Comparison of ENCODE assay signal across 8 cellular contexts in genomic region chr5:181187500-181188213, GRCh38. TPM values are rescaled to one million over a fixed set of nuclear protein-coding genes. Genes with fewer than 3 reads are reported as not detected.
A peak's percentile ranks its signal among the peaks of the same experiment; 100 is the strongest.
DNase-seq lines count a peak whose midpoint lies in the region; ATAC-seq, FAIRE-seq and TF ChIP-seq lines count a peak whose summit lies in the region.

No MANE protein-coding gene starts in this region.

- no peak overlapping the region for H2BK5ac ChIP-seq in H1 (ENCODE audit: low read depth, low read length)

- CTCF ChIA-PET in H1 (lab: Charles Lee; ENCODE audit: partially characterized antibody) = interaction anchor here (0.6 to 12.3 kb wide), 6 partner anchors 11 to 29 kb away, joined by 3 to 197 read pairs (median 10); partner anchors contain the start of gene TRIM7

- WGBS in H1 (ENCODE audit: extremely low coverage in 1 of 2, insufficient coverage in 1 of 2, insufficient read length in 1 of 2, insufficient replicate concordance in 2 of 2, low coverage in 1 of 2, low lambda C conversion rate in 2 of 2, missing lambda C conversion rate in 1 of 2), 2 experiments = 2% methylated on average over 35 of the region's 37 CpGs; no CpG with 5 or more reads in 1 of the 2 experiments

- peaks cover 33% of the 10 kb centered on the region for H3K4me1 Mint-ChIP-seq in T-helper 2 cell treated with Interferon-gamma antibody and Interleukin-4, amounts not matched to agents 5 μg/mL and 100 μg/mL, for 36 hours (ENCODE audit: low read depth)

- no peak overlapping the region for H2BK120ac ChIP-seq in H1 (replicated peaks; ENCODE audit: low read depth, low read length)

- no peak overlapping the region for H3K23ac ChIP-seq in H1 (ENCODE audit: insufficient read length)

- H3K27ac ChIP-seq in H1 (ENCODE audit: low read depth, low read length) = no peak overlapping the region
- no peak overlapping the region for H3K27ac ChIP-seq in mucosa of rectum (ENCODE audit: low read depth in 2 of 2, low read length in 2 of 2)

- peak overlapping the region; percentile 69 to 96 for H3K4me2 ChIP-seq in H1 (ENCODE audit: insufficient read depth in 1 of 2, low read depth in 2 of 2, low read length in 2 of 2)

- no peak overlapping the region for H3K14ac ChIP-seq in H1 (ENCODE audit: insufficient read length)

- H3K4me1 ChIP-seq in H1 (replicated peaks in 1 of 4; ENCODE audit: control insufficient read depth in 3 of 4, insufficient read depth in 4 of 4, low read length in 3 of 4) (peaks cover 0 to 11% (median 2%) of the 10 kb centered on the region in 4 experiments; a peak in 4 of 7 replicates), mucosa of rectum (ENCODE audit: control insufficient read depth in 2 of 2, insufficient read depth in 2 of 2, low read length in 2 of 2) (peaks cover 12 to 20% of the 10 kb centered on the region in 2 donors)

- POLR2A ChIA-PET in H1 (lab: Charles Lee; ENCODE audit: partially characterized antibody) = interaction anchor here (1.0 to 11.9 kb wide), 7 partner anchors 11 to 93 kb away, joined by 3 to 90 read pairs (median 6); partner anchors contain the start of genes RACK1 and TRIM7

- H2BK20ac ChIP-seq in H1 (ENCODE audit: low read length) = no peak overlapping the region

- no peak overlapping the region; the same call in 1 of the 2 replicates for H2BK12ac ChIP-seq in H1 (ENCODE audit: low read depth, low read length)

- H3K4me3 ChIP-seq in H1 (ENCODE audit: extremely low read depth in 1 of 4, insufficient read depth in 2 of 4, low read depth in 3 of 4, low read length in 4 of 4) = peak overlapping the region; percentile 62 to 90 (median 78)
- H3K4me3 ChIP-seq in mucosa of rectum (ENCODE audit: low read length in 2 of 2) = peak overlapping the region; percentile 45 to 65

- no peak overlapping the region for H4K91ac ChIP-seq in H1 (replicated peaks; ENCODE audit: insufficient read length, low read length)

- H2AFZ ChIP-seq in H1 (ENCODE audit: low read length) = 0 out of 2 replicates have a peak overlapping the region, but pooled peaks have one; percentile 21

- H3K27ac Mint-ChIP-seq in T-helper 2 cell treated with Interferon-gamma antibody and Interleukin-4, amounts not matched to agents 5 μg/mL and 100 μg/mL, for 36 hours = peak overlapping the region; percentile 94

- no peak for TF ChIP-seq EP300 in H1 (IDR thresholded peaks at IDR 0.05; ENCODE audit: borderline replicate concordance in 1 of 2, low read depth in 2 of 2, low read length in 2 of 2)

- H3K27me3 ChIP-seq in H1 (replicated peaks in 1 of 4; ENCODE audit: control insufficient read depth in 3 of 4, extremely low read depth in 1 of 4, insufficient read depth in 3 of 4, low read length in 3 of 4) = peaks cover 15 to 26% (median 23%) of the 10 kb centered on the region in 4 experiments; a peak in 6 of 7 replicates
- no peaks in the 10 kb centered on the region for H3K27me3 ChIP-seq in mucosa of rectum (ENCODE audit: control insufficient read depth in 2 of 2, insufficient read depth in 2 of 2, low read length in 2 of 2)

- no peak for TF ChIP-seq RAD21 in H1 (IDR thresholded peaks at IDR 0.05 in 1 of 2, conservative IDR thresholded peaks at IDR 0.05 in 1 of 2; ENCODE audit: low read depth in 2 of 2, low read length in 2 of 2)

- H3K27me3 Mint-ChIP-seq in T-helper 2 cell treated with Interferon-gamma antibody and Interleukin-4, amounts not matched to agents 5 μg/mL and 100 μg/mL, for 36 hours (ENCODE audit: low read depth) = peaks cover 12% of the 10 kb centered on the region

- H3K9ac ChIP-seq in H1 (replicated peaks in 1 of 4; ENCODE audit: extremely low read depth in 1 of 4, low read depth in 3 of 4, low read length in 3 of 4) (peak overlapping the region in 1 of 4 experiments; percentile 9; a peak in 2 of 7 replicates), mucosa of rectum (ENCODE audit: low read depth in 1 of 2, low read length in 2 of 2) (no peak overlapping the region)

- no peak overlapping the region for H2AK5ac ChIP-seq in H1 (ENCODE audit: low read depth, low read length)

- peaks cover 7% of the 10 kb centered on the region for H3K36me3 Mint-ChIP-seq in T-helper 2 cell treated with Interferon-gamma antibody and Interleukin-4, amounts not matched to agents 5 μg/mL and 100 μg/mL, for 36 hours (ENCODE audit: low read depth)

- H3K9me3 ChIP-seq in H1 (ENCODE audit: insufficient read depth in 2 of 2, low read depth in 1 of 2, low read length in 1 of 2) = no peaks in the 10 kb centered on the region; a peak in 1 of 4 replicates
- H3K9me3 ChIP-seq in mucosa of rectum (ENCODE audit: control insufficient read depth in 2 of 2, low read length in 2 of 2) = no peaks in the 10 kb centered on the region

- DNase-seq in T-helper 2 cell treated with Interferon-gamma antibody and Interleukin-4, amounts not matched to agents 5 μg/mL and 100 μg/mL, for 36 hours (ENCODE audit: low spot score) = peak; percentile 60
- DNase-seq in H1 (ENCODE audit: low read depth in 1 of 2, low spot score in 2 of 2) (peak in 1 of 2 experiments; percentile 97), superior temporal gyrus (ENCODE audit: extremely low spot score) (peak; percentile 80), NCI-H82 treated with DMSO at 0.1 percent for 48 hours (lab: John Stamatoyannopoulos, UW; ENCODE audit: unreplicated experiment) (no peak)

- TF ChIP-seq POLR2A in GM15510 (IDR thresholded peaks at IDR 0.05; ENCODE audit: borderline replicate concordance, extremely low read depth, insufficient read length) (peak; percentile 12), H1 (IDR thresholded peaks at IDR 0.05; ENCODE audit: control extremely low read depth in 1 of 2, low read depth in 2 of 2, low read length in 2 of 2) (no peak)

- peak overlapping the region; percentile 96 for H3K4me3 Mint-ChIP-seq in T-helper 2 cell treated with Interferon-gamma antibody and Interleukin-4, amounts not matched to agents 5 μg/mL and 100 μg/mL, for 36 hours

- TF ChIP-seq CTCF in H1 (IDR thresholded peaks at IDR 0.05; ENCODE audit: control extremely low read depth in 1 of 3, insufficient read depth in 1 of 3, low read depth in 1 of 3, low read length in 3 of 3) = no peak

- no peak overlapping the region; the same call in 1 of the 2 replicates for H3K18ac ChIP-seq in H1 (ENCODE audit: extremely low read depth, low read length)

- H3K36me3 ChIP-seq in H1 (ENCODE audit: control insufficient read depth in 2 of 4, insufficient read depth in 4 of 4, low read length in 3 of 4) = no peaks in the 10 kb centered on the region
- no peaks in the 10 kb centered on the region for H3K36me3 ChIP-seq in mucosa of rectum (ENCODE audit: control insufficient read depth in 2 of 2, insufficient read depth in 2 of 2, low read length in 2 of 2)

- H3K56ac ChIP-seq in H1 (replicated peaks; ENCODE audit: insufficient read length, low read depth, low read length) = no peak overlapping the region

- H4K8ac ChIP-seq in H1 (ENCODE audit: extremely low read depth, insufficient read depth, low read length) = peak overlapping the region; percentile 9; the same call in 1 of the 2 replicates

- H3K79me2 ChIP-seq in H1 (ENCODE audit: control insufficient read depth in 1 of 2, insufficient read depth in 2 of 2, low read length in 2 of 2) = no peaks in the 10 kb centered on the region

- no peak overlapping the region for H3K4ac ChIP-seq in H1 (replicated peaks; ENCODE audit: insufficient read length, low read depth, low read length)

- H3K9me3 Mint-ChIP-seq in T-helper 2 cell treated with Interferon-gamma antibody and Interleukin-4, amounts not matched to agents 5 μg/mL and 100 μg/mL, for 36 hours = no peaks in the 10 kb centered on the region

- peaks cover 36% of the 10 kb centered on the region for H3K23me2 ChIP-seq in H1 (ENCODE audit: low read depth, low read length)

- H4K5ac ChIP-seq in H1 (ENCODE audit: insufficient read length, low read depth, low read length) = no peak overlapping the region

- peaks cover 2 to 4% of the 10 kb centered on the region in 2 experiments for H4K20me1 ChIP-seq in H1 (replicated peaks in 1 of 2; ENCODE audit: control insufficient read depth in 1 of 2, insufficient read depth in 2 of 2, low read length in 2 of 2)

- no peaks in the 10 kb centered on the region for H3K79me1 ChIP-seq in H1 (ENCODE audit: low read depth, low read length)

- ATAC-seq in HG03460 (IDR thresholded peaks at IDR 0.05; ENCODE audit: unreplicated experiment) (no peak), GM21619 (IDR thresholded peaks at IDR 0.05; ENCODE audit: unreplicated experiment) (no peak)

- FAIRE-seq in H1 (lab: Jason Lieb, UNC) = peak; percentile 24

- H2BK15ac ChIP-seq in H1 (ENCODE audit: low read length) = no peak overlapping the region

RNA-seq across cellular contexts. Expression of gene TRIM7, which starts 17.3 kb away (rescaled TPM):
- total RNA-seq in H1 (2021; fragmentation: NEBNext Ultra II Directional; extraction: Animal tissue kit (Norgen Biotek cat#: 25700)) = 0.44 and 0.47 TPM in 2 replicates
- polyA plus RNA-seq in H1 (2011; rRNA removed) = 0.36 and 0.57 TPM in 2 replicates
- 0.62 TPM for polyA plus RNA-seq in H1 (2011; cell fraction: cytosol; rRNA removed)
- polyA plus RNA-seq in H1 (2011; cell fraction: nucleus; rRNA removed) = 0.54 TPM
- 0.35 to 1.0 TPM (median 0.45 TPM) in 4 replicates for polyA plus RNA-seq in H1 (2012, experiment 1 of 2)
- polyA plus RNA-seq in H1 (2012, experiment 2 of 2) = 0.55 TPM
- 0.53 TPM for polyA plus RNA-seq in H1 (2013, experiment 1 of 2)
- 0.28 TPM for polyA plus RNA-seq in H1 (2013, experiment 2 of 2)
- polyA minus RNA-seq in H1 (2011; rRNA and poly(A)+ RNA removed) = 0.05 TPM in 1 of 2 replicates, not detected in the other
- polyA minus RNA-seq in H1 (2011; cell fraction: cytosol; rRNA and poly(A)+ RNA removed) = not detected
- polyA minus RNA-seq in H1 (2011; cell fraction: nucleus; rRNA and poly(A)+ RNA removed) = 0.60 TPM

RNA-seq across cellular contexts. Expression of gene TRIM41, which starts 35.4 kb away (rescaled TPM):
- 21.2 and 21.6 TPM in 2 replicates for total RNA-seq in H1 (2021; fragmentation: NEBNext Ultra II Directional; extraction: Animal tissue kit (Norgen Biotek cat#: 25700))
- 12.9 and 18.0 TPM in 2 replicates for polyA plus RNA-seq in H1 (2011; rRNA removed)
- polyA plus RNA-seq in H1 (2011; cell fraction: cytosol; rRNA removed) = 19.8 TPM
- 79.7 TPM for polyA plus RNA-seq in H1 (2011; cell fraction: nucleus; rRNA removed)
- 19.4 to 26.5 TPM (median 23.3 TPM) in 4 replicates for polyA plus RNA-seq in H1 (2012, experiment 1 of 2)
- polyA plus RNA-seq in H1 (2012, experiment 2 of 2) = 10.8 TPM
- polyA plus RNA-seq in H1 (2013, experiment 1 of 2) = 15.0 TPM
- 13.5 TPM for polyA plus RNA-seq in H1 (2013, experiment 2 of 2)
- 4.7 and 7.7 TPM in 2 replicates for polyA minus RNA-seq in H1 (2011; rRNA and poly(A)+ RNA removed)
- polyA minus RNA-seq in H1 (2011; cell fraction: cytosol; rRNA and poly(A)+ RNA removed) = 6.7 TPM
- polyA minus RNA-seq in H1 (2011; cell fraction: nucleus; rRNA and poly(A)+ RNA removed) = 19.8 TPM

RNA-seq across cellular contexts. Expression of gene OR2V2, which starts 40.3 kb away (rescaled TPM):
- not detected in 2 replicates for total RNA-seq in H1 (2021; fragmentation: NEBNext Ultra II Directional; extraction: Animal tissue kit (Norgen Biotek cat#: 25700))
- not detected in 2 replicates for polyA plus RNA-seq in H1 (2011; rRNA removed)
- polyA plus RNA-seq in H1 (2011; cell fraction: cytosol; rRNA removed) = not detected
- not detected for polyA plus RNA-seq in H1 (2011; cell fraction: nucleus; rRNA removed)
- polyA plus RNA-seq in H1 (2012, experiment 1 of 2) = not detected in 4 replicates
- not detected for polyA plus RNA-seq in H1 (2012, experiment 2 of 2)
- not detected for polyA plus RNA-seq in H1 (2013, experiment 1 of 2)
- not detected for polyA plus RNA-seq in H1 (2013, experiment 2 of 2)
- polyA minus RNA-seq in H1 (2011; rRNA and poly(A)+ RNA removed) = not detected in 2 replicates
- not detected for polyA minus RNA-seq in H1 (2011; cell fraction: cytosol; rRNA and poly(A)+ RNA removed)
- not detected for polyA minus RNA-seq in H1 (2011; cell fraction: nucleus; rRNA and poly(A)+ RNA removed)

RNA-seq across cellular contexts. Expression of gene RACK1, which starts 56.0 kb away (rescaled TPM):
- total RNA-seq in H1 (2021; fragmentation: NEBNext Ultra II Directional; extraction: Animal tissue kit (Norgen Biotek cat#: 25700)) = 2,564 and 2,589 TPM in 2 replicates
- polyA plus RNA-seq in H1 (2011; rRNA removed) = 7,578 and 7,971 TPM in 2 replicates
- polyA plus RNA-seq in H1 (2011; cell fraction: cytosol; rRNA removed) = 6,759 TPM
- polyA plus RNA-seq in H1 (2011; cell fraction: nucleus; rRNA removed) = 7,543 TPM
- 3,817 to 4,876 TPM (median 4,535 TPM) in 4 replicates for polyA plus RNA-seq in H1 (2012, experiment 1 of 2)
- polyA plus RNA-seq in H1 (2012, experiment 2 of 2) = 4,888 TPM
- polyA plus RNA-seq in H1 (2013, experiment 1 of 2) = 2,646 TPM
- 2,607 TPM for polyA plus RNA-seq in H1 (2013, experiment 2 of 2)
- polyA minus RNA-seq in H1 (2011; rRNA and poly(A)+ RNA removed) = 7,141 and 7,318 TPM in 2 replicates
- polyA minus RNA-seq in H1 (2011; cell fraction: cytosol; rRNA and poly(A)+ RNA removed) = 3,305 TPM
- 3,286 TPM for polyA minus RNA-seq in H1 (2011; cell fraction: nucleus; rRNA and poly(A)+ RNA removed)

RNA-seq across cellular contexts. Expression of gene OR2V1, which starts 56.7 kb away (rescaled TPM):
- not detected in 2 replicates for total RNA-seq in H1 (2021; fragmentation: NEBNext Ultra II Directional; extraction: Animal tissue kit (Norgen Biotek cat#: 25700))
- not detected in 2 replicates for polyA plus RNA-seq in H1 (2011; rRNA removed)
- polyA plus RNA-seq in H1 (2011; cell fraction: cytosol; rRNA removed) = not detected
- not detected for polyA plus RNA-seq in H1 (2011; cell fraction: nucleus; rRNA removed)
- polyA plus RNA-seq in H1 (2012, experiment 1 of 2) = not detected in 4 replicates
- polyA plus RNA-seq in H1 (2012, experiment 2 of 2) = not detected
- polyA plus RNA-seq in H1 (2013, experiment 1 of 2) = not detected
- polyA plus RNA-seq in H1 (2013, experiment 2 of 2) = not detected
- not detected in 2 replicates for polyA minus RNA-seq in H1 (2011; rRNA and poly(A)+ RNA removed)
- polyA minus RNA-seq in H1 (2011; cell fraction: cytosol; rRNA and poly(A)+ RNA removed) = not detected
- polyA minus RNA-seq in H1 (2011; cell fraction: nucleus; rRNA and poly(A)+ RNA removed) = not detected
